Comparison of ENCODE assay signal across 1 cellular context in the genomic region with DNA sequence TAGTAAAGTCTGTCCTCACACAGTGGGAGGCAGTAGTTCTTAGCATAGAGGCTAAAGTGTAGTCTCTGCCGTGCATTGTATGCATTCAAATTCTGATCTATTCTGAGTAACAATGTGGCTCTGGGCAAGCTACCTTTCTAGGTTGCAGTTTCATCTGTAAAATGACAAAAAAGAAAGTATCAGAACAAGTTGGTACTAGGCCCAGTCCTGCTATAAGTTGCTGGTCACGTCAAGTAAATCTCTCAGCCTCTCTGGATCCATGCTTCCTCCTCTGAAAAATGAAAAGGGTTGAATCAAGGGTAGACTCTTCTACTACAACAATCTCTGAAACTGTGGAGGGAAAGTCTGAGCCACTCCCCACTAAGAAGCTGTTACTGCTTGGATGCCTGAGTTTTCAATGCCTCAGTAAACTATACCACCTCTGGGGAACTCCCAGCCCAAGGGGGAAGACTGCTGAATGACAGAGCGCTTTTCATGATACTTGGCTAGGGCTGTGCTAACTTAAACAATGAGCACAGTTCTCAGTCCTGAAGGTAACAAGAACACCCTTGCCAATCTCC.
TF ChIP-seq lines count a peak whose summit lies in the region.

No MANE protein-coding gene starts in this region.

TF ChIP-seq in GM12878, 131 proteins besides CTCF, POLR2A, EP300 and RAD21 (continued from another document):
- TF ChIP-seq SMC3 (IDR thresholded peaks at IDR 0.05; ENCODE audit: borderline replicate concordance, low read length) = 0 out of 2 replicates have a peak, but pooled peaks have one; percentile 13
- TF ChIP-seq, protein P1, sequence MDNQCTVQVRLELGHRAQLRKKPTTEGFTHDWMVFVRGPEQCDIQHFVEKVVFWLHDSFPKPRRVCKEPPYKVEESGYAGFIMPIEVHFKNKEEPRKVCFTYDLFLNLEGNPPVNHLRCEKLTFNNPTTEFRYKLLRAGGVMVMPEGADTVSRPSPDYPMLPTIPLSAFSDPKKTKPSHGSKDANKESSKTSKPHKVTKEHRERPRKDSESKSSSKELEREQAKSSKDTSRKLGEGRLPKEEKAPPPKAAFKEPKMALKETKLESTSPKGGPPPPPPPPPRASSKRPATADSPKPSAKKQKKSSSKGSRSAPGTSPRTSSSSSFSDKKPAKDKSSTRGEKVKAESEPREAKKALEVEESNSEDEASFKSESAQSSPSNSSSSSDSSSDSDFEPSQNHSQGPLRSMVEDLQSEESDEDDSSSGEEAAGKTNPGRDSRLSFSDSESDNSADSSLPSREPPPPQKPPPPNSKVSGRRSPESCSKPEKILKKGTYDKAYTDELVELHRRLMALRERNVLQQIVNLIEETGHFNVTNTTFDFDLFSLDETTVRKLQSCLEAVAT (IDR thresholded peaks at IDR 0.05) = peak; percentile 69
- TF ChIP-seq NFIC (IDR thresholded peaks at IDR 0.05; ENCODE audit: low read depth, low read length) = peak; percentile 63; the same call in 1 of the 2 replicates
- 0 out of 2 replicates have a peak, but pooled peaks have one; percentile 40 for TF ChIP-seq TARDBP (IDR thresholded peaks at IDR 0.05; ENCODE audit: borderline replicate concordance)
- TF ChIP-seq, protein P2, sequence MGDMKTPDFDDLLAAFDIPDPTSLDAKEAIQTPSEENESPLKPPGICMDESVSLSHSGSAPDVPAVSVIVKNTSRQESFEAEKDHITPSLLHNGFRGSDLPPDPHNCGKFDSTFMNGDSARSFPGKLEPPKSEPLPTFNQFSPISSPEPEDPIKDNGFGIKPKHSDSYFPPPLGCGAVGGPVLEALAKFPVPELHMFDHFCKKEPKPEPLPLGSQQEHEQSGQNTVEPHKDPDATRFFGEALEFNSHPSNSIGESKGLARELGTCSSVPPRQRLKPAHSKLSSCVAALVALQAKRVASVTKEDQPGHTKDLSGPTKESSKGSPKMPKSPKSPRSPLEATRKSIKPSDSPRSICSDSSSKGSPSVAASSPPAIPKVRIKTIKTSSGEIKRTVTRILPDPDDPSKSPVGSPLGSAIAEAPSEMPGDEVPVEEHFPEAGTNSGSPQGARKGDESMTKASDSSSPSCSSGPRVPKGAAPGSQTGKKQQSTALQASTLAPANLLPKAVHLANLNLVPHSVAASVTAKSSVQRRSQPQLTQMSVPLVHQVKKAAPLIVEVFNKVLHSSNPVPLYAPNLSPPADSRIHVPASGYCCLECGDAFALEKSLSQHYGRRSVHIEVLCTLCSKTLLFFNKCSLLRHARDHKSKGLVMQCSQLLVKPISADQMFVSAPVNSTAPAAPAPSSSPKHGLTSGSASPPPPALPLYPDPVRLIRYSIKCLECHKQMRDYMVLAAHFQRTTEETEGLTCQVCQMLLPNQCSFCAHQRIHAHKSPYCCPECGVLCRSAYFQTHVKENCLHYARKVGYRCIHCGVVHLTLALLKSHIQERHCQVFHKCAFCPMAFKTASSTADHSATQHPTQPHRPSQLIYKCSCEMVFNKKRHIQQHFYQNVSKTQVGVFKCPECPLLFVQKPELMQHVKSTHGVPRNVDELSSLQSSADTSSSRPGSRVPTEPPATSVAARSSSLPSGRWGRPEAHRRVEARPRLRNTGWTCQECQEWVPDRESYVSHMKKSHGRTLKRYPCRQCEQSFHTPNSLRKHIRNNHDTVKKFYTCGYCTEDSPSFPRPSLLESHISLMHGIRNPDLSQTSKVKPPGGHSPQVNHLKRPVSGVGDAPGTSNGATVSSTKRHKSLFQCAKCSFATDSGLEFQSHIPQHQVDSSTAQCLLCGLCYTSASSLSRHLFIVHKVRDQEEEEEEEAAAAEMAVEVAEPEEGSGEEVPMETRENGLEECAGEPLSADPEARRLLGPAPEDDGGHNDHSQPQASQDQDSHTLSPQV (IDR thresholded peaks at IDR 0.05) = no peak
- TF ChIP-seq MEF2A (IDR thresholded peaks at IDR 0.05; ENCODE audit: insufficient read depth, low read depth, low read length) = peak; percentile 64
- no peak for TF ChIP-seq HCFC1 (IDR thresholded peaks at IDR 0.05; ENCODE audit: low read length)
- TF ChIP-seq, protein P3, sequence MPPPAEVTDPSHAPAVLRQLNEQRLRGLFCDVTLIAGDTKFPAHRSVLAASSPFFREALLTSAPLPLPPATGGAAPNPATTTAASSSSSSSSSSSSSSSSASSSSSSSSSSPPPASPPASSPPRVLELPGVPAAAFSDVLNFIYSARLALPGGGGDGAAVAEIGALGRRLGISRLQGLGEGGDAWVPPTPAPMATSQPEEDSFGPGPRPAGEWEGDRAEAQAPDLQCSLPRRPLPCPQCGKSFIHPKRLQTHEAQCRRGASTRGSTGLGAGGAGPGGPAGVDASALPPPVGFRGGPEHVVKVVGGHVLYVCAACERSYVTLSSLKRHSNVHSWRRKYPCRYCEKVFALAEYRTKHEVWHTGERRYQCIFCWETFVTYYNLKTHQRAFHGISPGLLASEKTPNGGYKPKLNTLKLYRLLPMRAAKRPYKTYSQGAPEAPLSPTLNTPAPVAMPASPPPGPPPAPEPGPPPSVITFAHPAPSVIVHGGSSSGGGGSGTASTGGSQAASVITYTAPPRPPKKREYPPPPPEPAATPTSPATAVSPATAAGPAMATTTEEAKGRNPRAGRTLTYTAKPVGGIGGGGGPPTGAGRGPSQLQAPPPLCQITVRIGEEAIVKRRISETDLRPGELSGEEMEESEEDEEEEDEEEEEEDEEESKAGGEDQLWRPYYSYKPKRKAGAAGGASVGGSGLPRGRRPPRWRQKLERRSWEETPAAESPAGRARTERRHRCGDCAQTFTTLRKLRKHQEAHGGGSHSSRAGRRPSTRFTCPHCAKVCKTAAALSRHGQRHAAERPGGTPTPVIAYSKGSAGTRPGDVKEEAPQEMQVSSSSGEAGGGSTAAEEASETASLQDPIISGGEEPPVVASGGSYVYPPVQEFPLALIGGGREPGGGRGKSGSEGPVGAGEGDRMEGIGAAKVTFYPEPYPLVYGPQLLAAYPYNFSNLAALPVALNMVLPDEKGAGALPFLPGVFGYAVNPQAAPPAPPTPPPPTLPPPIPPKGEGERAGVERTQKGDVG (CRISPR knock-in tag; IDR thresholded peaks at IDR 0.05) = no peak
- TF ChIP-seq MTA3 (IDR thresholded peaks at IDR 0.05; ENCODE audit: borderline replicate concordance, low read length) = peak; percentile 24; the same call in 1 of the 2 replicates
- peak; percentile 33 for TF ChIP-seq POLR2AphosphoS5 (IDR thresholded peaks at IDR 0.05; ENCODE audit: low read length)
- peak; percentile 89 for TF ChIP-seq NBN (IDR thresholded peaks at IDR 0.05)
- peak; percentile 61; the same call in 1 of the 2 replicates for TF ChIP-seq EED (IDR thresholded peaks at IDR 0.05; ENCODE audit: low read depth)
- TF ChIP-seq TCF3 (IDR thresholded peaks at IDR 0.05; ENCODE audit: borderline replicate concordance, insufficient read depth, low read depth, low read length) = 0 out of 2 replicates have a peak, but pooled peaks have one; percentile 12
- TF ChIP-seq SUPT20H (IDR thresholded peaks at IDR 0.05; ENCODE audit: borderline replicate concordance, control insufficient read depth, low read depth, low read length) = no peak
- no peak for TF ChIP-seq RFX5 (IDR thresholded peaks at IDR 0.05; ENCODE audit: low read depth, low read length)
- peak; percentile 70; the same call in 1 of the 2 replicates for TF ChIP-seq ASH2L (IDR thresholded peaks at IDR 0.05; ENCODE audit: borderline replicate concordance, low read depth)
- TF ChIP-seq, protein P4, sequence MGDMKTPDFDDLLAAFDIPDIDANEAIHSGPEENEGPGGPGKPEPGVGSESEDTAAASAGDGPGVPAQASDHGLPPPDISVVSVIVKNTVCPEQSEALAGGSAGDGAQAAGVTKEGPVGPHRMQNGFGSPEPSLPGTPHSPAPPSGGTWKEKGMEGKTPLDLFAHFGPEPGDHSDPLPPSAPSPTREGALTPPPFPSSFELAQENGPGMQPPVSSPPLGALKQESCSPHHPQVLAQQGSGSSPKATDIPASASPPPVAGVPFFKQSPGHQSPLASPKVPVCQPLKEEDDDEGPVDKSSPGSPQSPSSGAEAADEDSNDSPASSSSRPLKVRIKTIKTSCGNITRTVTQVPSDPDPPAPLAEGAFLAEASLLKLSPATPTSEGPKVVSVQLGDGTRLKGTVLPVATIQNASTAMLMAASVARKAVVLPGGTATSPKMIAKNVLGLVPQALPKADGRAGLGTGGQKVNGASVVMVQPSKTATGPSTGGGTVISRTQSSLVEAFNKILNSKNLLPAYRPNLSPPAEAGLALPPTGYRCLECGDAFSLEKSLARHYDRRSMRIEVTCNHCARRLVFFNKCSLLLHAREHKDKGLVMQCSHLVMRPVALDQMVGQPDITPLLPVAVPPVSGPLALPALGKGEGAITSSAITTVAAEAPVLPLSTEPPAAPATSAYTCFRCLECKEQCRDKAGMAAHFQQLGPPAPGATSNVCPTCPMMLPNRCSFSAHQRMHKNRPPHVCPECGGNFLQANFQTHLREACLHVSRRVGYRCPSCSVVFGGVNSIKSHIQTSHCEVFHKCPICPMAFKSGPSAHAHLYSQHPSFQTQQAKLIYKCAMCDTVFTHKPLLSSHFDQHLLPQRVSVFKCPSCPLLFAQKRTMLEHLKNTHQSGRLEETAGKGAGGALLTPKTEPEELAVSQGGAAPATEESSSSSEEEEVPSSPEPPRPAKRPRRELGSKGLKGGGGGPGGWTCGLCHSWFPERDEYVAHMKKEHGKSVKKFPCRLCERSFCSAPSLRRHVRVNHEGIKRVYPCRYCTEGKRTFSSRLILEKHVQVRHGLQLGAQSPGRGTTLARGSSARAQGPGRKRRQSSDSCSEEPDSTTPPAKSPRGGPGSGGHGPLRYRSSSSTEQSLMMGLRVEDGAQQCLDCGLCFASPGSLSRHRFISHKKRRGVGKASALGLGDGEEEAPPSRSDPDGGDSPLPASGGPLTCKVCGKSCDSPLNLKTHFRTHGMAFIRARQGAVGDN (IDR thresholded peaks at IDR 0.05) = no peak; the same call in none of the 2 replicates
- TF ChIP-seq DPF2 (IDR thresholded peaks at IDR 0.05) = peak; percentile 35; the same call in 1 of the 2 replicates
- TF ChIP-seq, protein P5, sequence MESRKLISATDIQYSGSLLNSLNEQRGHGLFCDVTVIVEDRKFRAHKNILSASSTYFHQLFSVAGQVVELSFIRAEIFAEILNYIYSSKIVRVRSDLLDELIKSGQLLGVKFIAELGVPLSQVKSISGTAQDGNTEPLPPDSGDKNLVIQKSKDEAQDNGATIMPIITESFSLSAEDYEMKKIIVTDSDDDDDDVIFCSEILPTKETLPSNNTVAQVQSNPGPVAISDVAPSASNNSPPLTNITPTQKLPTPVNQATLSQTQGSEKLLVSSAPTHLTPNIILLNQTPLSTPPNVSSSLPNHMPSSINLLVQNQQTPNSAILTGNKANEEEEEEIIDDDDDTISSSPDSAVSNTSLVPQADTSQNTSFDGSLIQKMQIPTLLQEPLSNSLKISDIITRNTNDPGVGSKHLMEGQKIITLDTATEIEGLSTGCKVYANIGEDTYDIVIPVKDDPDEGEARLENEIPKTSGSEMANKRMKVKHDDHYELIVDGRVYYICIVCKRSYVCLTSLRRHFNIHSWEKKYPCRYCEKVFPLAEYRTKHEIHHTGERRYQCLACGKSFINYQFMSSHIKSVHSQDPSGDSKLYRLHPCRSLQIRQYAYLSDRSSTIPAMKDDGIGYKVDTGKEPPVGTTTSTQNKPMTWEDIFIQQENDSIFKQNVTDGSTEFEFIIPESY (IDR thresholded peaks at IDR 0.05) = no peak
- peak; percentile 9; the same call in 1 of the 2 replicates for TF ChIP-seq CREM (IDR thresholded peaks at IDR 0.05; ENCODE audit: low read depth)
- TF ChIP-seq, protein P6, sequence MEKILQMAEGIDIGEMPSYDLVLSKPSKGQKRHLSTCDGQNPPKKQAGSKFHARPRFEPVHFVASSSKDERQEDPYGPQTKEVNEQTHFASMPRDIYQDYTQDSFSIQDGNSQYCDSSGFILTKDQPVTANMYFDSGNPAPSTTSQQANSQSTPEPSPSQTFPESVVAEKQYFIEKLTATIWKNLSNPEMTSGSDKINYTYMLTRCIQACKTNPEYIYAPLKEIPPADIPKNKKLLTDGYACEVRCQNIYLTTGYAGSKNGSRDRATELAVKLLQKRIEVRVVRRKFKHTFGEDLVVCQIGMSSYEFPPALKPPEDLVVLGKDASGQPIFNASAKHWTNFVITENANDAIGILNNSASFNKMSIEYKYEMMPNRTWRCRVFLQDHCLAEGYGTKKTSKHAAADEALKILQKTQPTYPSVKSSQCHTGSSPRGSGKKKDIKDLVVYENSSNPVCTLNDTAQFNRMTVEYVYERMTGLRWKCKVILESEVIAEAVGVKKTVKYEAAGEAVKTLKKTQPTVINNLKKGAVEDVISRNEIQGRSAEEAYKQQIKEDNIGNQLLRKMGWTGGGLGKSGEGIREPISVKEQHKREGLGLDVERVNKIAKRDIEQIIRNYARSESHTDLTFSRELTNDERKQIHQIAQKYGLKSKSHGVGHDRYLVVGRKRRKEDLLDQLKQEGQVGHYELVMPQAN (conservative IDR thresholded peaks at IDR 0.05) = no peak
- TF ChIP-seq ZNF24 (IDR thresholded peaks at IDR 0.05) = peak; percentile 91
- no peak for TF ChIP-seq SIX5 (IDR thresholded peaks at IDR 0.05; ENCODE audit: low read depth, low read length, severe bottlenecking)
- TF ChIP-seq PML (IDR thresholded peaks at IDR 0.05; ENCODE audit: low read length) = 0 out of 2 replicates have a peak, but pooled peaks have one; percentile 28
- TF ChIP-seq, protein P7, sequence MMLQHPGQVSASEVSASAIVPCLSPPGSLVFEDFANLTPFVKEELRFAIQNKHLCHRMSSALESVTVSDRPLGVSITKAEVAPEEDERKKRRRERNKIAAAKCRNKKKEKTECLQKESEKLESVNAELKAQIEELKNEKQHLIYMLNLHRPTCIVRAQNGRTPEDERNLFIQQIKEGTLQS (IDR thresholded peaks at IDR 0.05; ENCODE audit: borderline replicate concordance, extremely low read depth, low read depth, low read length) = no peak
- TF ChIP-seq STAT3 (IDR thresholded peaks at IDR 0.05; ENCODE audit: low read depth, low read length) = 0 out of 2 replicates have a peak, but pooled peaks have one; percentile 18
